18 cellular contexts compared by ENCODE assay signal in the genomic region with DNA sequence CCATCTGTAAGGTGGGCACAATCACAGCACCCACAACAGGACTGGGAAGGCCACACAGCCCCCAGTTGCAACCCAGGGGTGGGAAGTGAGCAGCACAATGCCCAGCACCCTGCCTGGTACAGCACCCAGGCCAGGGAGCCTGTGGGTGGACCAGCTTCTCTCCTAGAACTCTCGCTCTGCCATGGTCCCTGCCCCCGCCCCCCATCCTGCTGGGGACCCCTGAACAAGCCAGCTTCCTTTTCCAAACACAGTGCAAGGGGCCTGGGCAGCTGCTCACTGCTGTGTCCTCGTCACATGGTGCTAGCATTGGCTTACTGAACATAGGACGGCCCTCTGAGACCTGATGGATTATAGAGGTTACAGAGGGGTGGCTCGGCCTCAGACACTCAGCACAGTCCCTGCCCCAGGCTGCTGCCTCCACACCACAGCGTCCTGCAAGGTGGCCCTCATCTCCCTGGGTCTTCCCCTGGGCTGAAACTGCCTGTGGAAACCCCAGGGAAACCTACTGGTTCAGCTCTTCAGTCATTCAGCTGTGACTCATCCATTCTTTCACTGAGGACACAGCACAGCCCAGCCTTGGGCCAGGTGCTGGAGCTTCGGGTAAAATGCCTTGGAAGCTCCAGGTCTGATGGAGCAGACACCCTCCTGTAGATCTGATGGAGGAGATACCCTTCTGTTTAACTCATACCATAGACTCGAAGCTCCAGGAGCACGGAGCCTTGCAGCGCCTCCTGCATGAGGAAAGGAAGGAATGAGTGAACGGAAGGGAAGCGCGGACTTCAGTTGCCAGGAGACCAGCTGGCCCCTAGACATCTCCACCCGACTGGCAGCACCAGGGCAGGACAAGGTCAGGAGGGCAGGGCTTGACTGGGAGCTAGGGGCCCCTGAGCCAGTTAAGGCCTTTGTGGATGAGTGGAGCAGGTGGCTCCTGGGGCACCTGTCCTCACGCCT. TPM values are rescaled to one million over a fixed set of nuclear protein-coding genes. Genes with fewer than 3 reads are reported as not detected.
DNase-seq lines count a peak whose midpoint lies in the region; ATAC-seq and TF ChIP-seq lines count a peak whose summit lies in the region.
"Had no signal": no experiment of that assay in that cellular context is flagged by ENCODE, and none has a peak within 500 bp of the region (broad histone marks: within the 10 kb centered on the region; RNA-seq: fewer than 3 reads in every experiment).

No MANE protein-coding gene starts in this region.

- no peak overlapping the region for H3K4me3 Mint-ChIP-seq in activated T-helper 17 cell treated with anti-CD3 and anti-CD28 coated beads, Interleukin-2, amount 50 U/mL, for 72 hours
- H3K4me3 Mint-ChIP-seq: B cell had no signal

- H3K36me3 ChIP-seq in adipocyte (ENCODE audit: control insufficient read depth, insufficient read depth, low read length, severe bottlenecking): no peaks in the 10 kb centered on the region
- H3K36me3 ChIP-seq in lower lobe of right lung: no peaks in the 10 kb centered on the region
- no peaks in the 10 kb centered on the region for H3K36me3 ChIP-seq in esophagus muscularis mucosa

- no peak overlapping the region for H3K9ac ChIP-seq in adipocyte (ENCODE audit: low read length)

- H3K4me1 ChIP-seq in adipocyte (ENCODE audit: control insufficient read depth, insufficient read depth, low read length): no peaks in the 10 kb centered on the region
- H3K4me1 ChIP-seq in lower lobe of right lung: peaks cover 4% of the 10 kb centered on the region
- H3K4me1 ChIP-seq in esophagus muscularis mucosa: peaks cover 15 to 23% (median 20%) of the 10 kb centered on the region in 4 donors

- H3K4me3 ChIP-seq in adipocyte (ENCODE audit: low read length) (no peak overlapping the region), lower lobe of right lung (no peak overlapping the region), esophagus muscularis mucosa (no peak overlapping the region)

- intact Hi-C loops in lower lobe of right lung (cut with DNase I) (no loop called here), esophagus muscularis mucosa (cut with DNase I) (no loop called here)

- TF ChIP-seq CTCF in lower lobe of right lung (IDR thresholded peaks at IDR 0.05): no peak
- TF ChIP-seq CTCF in esophagus muscularis mucosa (IDR thresholded peaks at IDR 0.05): no peak

- H3K27me3 Mint-ChIP-seq in activated T-helper 17 cell treated with anti-CD3 and anti-CD28 coated beads, Interleukin-2, amount 50 U/mL, for 72 hours: peaks cover 3% of the 10 kb centered on the region

- H3K4me1 Mint-ChIP-seq in activated T-helper 17 cell treated with anti-CD3 and anti-CD28 coated beads, Interleukin-2, amount 50 U/mL, for 72 hours: no peaks in the 10 kb centered on the region
- H3K4me1 Mint-ChIP-seq: B cell had no signal

- no peak for TF ChIP-seq EP300 in esophagus muscularis mucosa (IDR thresholded peaks at IDR 0.05)

- no peak for TF ChIP-seq POLR2A in esophagus muscularis mucosa (IDR thresholded peaks at IDR 0.05; ENCODE audit: low read depth)

- H3K27ac ChIP-seq in lower lobe of right lung (no peak overlapping the region), esophagus muscularis mucosa (replicated peaks in 1 of 4) (no peak overlapping the region)

- H3K9me3 ChIP-seq in adipocyte (ENCODE audit: control insufficient read depth, low read length): peaks cover 28% of the 10 kb centered on the region
- no peaks in the 10 kb centered on the region for H3K9me3 ChIP-seq in lower lobe of right lung
- peaks cover 0 to 5% (median 0%) of the 10 kb centered on the region in 4 donors for H3K9me3 ChIP-seq in esophagus muscularis mucosa

- 75% methylated on average over 10 of the region's 15 CpGs for WGBS in esophagus muscularis mucosa

- H3K36me3 Mint-ChIP-seq in activated T-helper 17 cell treated with anti-CD3 and anti-CD28 coated beads, Interleukin-2, amount 50 U/mL, for 72 hours (ENCODE audit: low read depth): no peaks in the 10 kb centered on the region

- H3K9me3 Mint-ChIP-seq in activated T-helper 17 cell treated with anti-CD3 and anti-CD28 coated beads, Interleukin-2, amount 50 U/mL, for 72 hours: no peaks in the 10 kb centered on the region

- DNase-seq in 8988T (peak; percentile 64), Daoy (ENCODE audit: low read depth) (peak; percentile 49), adipocyte (ENCODE audit: low read depth) (peak; percentile 21), lower lobe of right lung (peak; percentile 38), esophagus muscularis mucosa (ENCODE audit: extremely low spot score) (no peak), DMS153 treated with DMSO at 0.1 percent for 48 hours (lab: John Stamatoyannopoulos, UW; ENCODE audit: unreplicated experiment) (no peak)
- DNase-seq in stimulated activated CD8-positive, alpha-beta memory T cell treated with anti-CD3 and anti-CD28 coated beads, Interleukin-4, amount 100 ng/mL, for 48 hours: no peak
- DNase-seq: cerebellar nuclear complex; glutamatergic neuron; KBM-7; NCI-H1092 treated with DMSO at 0.1 percent for 48 hours; stimulated activated CD4-positive, alpha-beta T cell treated with anti-CD3 and anti-CD28 coated beads, Interleukin-12 subunit alpha, Interleukin-12 subunit beta, amount 100 ng/mL, for 4 hours; T-helper 2 cell had no signal

- no peak for ATAC-seq in lower lobe of right lung
- no peak for ATAC-seq in activated T-helper 17 cell treated with anti-CD3 and anti-CD28 coated beads, Interleukin-2, amount 50 U/mL, for 72 hours (replicated peaks)

- peaks cover 82% of the 10 kb centered on the region for H3K27me3 ChIP-seq in adipocyte (replicated peaks; ENCODE audit: control insufficient read depth, insufficient read depth, low read length)
- peaks cover 34% of the 10 kb centered on the region for H3K27me3 ChIP-seq in lower lobe of right lung (ENCODE audit: low read depth)
- H3K27me3 ChIP-seq in esophagus muscularis mucosa: peaks cover 11 to 83% (median 34%) of the 10 kb centered on the region in 4 donors

- H3K27ac Mint-ChIP-seq in activated T-helper 17 cell treated with anti-CD3 and anti-CD28 coated beads, Interleukin-2, amount 50 U/mL, for 72 hours: no peak overlapping the region
- H3K27ac Mint-ChIP-seq: B cell had no signal

RNA-seq across cellular contexts. Expression of a gene that starts 8.1 kb away (rescaled TPM):
- 0.91 and 3.1 TPM in 2 replicates for total RNA-seq in Daoy (2014; rRNA removed; shearing (Covaris generic))
- total RNA-seq in lower lobe of right lung (19.2 TPM), esophagus muscularis mucosa (1 to 10 TPM; 1.2 to 4.4 (median 2.2) TPM)
- total RNA-seq in activated T-helper 17 cell treated with anti-CD3 and anti-CD28 coated beads, Interleukin-2, amount 50 U/mL, for 72 hours: not detected

RNA-seq across cellular contexts. Expression of a gene that starts 39.6 kb away (rescaled TPM):
- not detected in 2 replicates for total RNA-seq in Daoy (2014; rRNA removed; shearing (Covaris generic))
- total RNA-seq in lower lobe of right lung (not detected), esophagus muscularis mucosa (not detected)
- total RNA-seq in activated T-helper 17 cell treated with anti-CD3 and anti-CD28 coated beads, Interleukin-2, amount 50 U/mL, for 72 hours: not detected
- total RNA-seq: B cell, kidney epithelial cell, mucosa of gallbladder, osteocyte had no signal

Comparison
In these comparisons a context has a peak if more than half of its experiments do, and no peak if none do; other contexts are left out.
1. DNase-seq: peak in 8988T (single experiment), Daoy (single experiment), adipocyte (single experiment) and lower lobe of right lung (single experiment); none in esophagus muscularis mucosa (single experiment), stimulated activated CD8-positive, alpha-beta memory T cell treated with anti-CD3 and anti-CD28 coated beads, Interleukin-4, amount 100 ng/mL, for 48 hours (single experiment) and DMS153 treated with DMSO at 0.1 percent for 48 hours (single experiment).